Comparison of ENCODE assay signal across 16 cellular contexts in genomic region chr4:139920552-139920951, GRCh38.
A peak's percentile ranks its signal among the peaks of the same experiment; 100 is the strongest.
DNase-seq lines count a peak whose midpoint lies in the region; ATAC-seq, FAIRE-seq and TF ChIP-seq lines count a peak whose summit lies in the region.
"Had no signal": no experiment of that assay in that cellular context is flagged by ENCODE, and none has a peak within 500 bp of the region (broad histone marks: within the 10 kb centered on the region; RNA-seq: fewer than 3 reads in every experiment).

No MANE protein-coding gene starts in this region.

- no peaks in the 10 kb centered on the region for H4K20me1 ChIP-seq in endothelial cell of umbilical vein (replicated peaks; ENCODE audit: control insufficient read depth, extremely low read depth, insufficient read depth, low read length)

- H3K36me3 ChIP-seq in endothelial cell of umbilical vein (ENCODE audit: control insufficient read depth in 2 of 2, extremely low read depth in 1 of 2, insufficient read depth in 2 of 2, low read length in 2 of 2), result no peaks in the 10 kb centered on the region
- no peaks in the 10 kb centered on the region for H3K36me3 ChIP-seq in thyroid gland
- H3K36me3 ChIP-seq: MG63 had no signal

- peak overlapping the region; percentile 66 for H3K4me2 ChIP-seq in endothelial cell of umbilical vein (ENCODE audit: insufficient read depth, low read length)

- H3K27me3 Mint-ChIP-seq in nephron (ENCODE audit: low read depth), result peaks cover 3% of the 10 kb centered on the region
- H3K27me3 Mint-ChIP-seq: CD4-positive, alpha-beta memory T cell; naive thymus-derived CD8-positive, alpha-beta T cell had no signal

- peaks cover 82% of the 10 kb centered on the region for H3K4me1 Mint-ChIP-seq in nephron
- H3K4me1 Mint-ChIP-seq: CD4-positive, alpha-beta memory T cell had no signal

- DNase-seq in DMS 273 (lab: John Stamatoyannopoulos, UW; ENCODE audit: unreplicated experiment), result peak; percentile 33
- DNase-seq in DMS 273 treated with DMSO at 0.1 percent for 48 hours (lab: John Stamatoyannopoulos, UW), result no peak
- DNase-seq in endothelial cell of umbilical vein (ENCODE audit: low read depth, low spot score), result no peak
- no peak for DNase-seq in thyroid gland
- DNase-seq in iPS-NIHi11 (ENCODE audit: low spot score), result no peak
- no peak for DNase-seq in NCI-H2196 (lab: John Stamatoyannopoulos, UW; ENCODE audit: unreplicated experiment)
- DNase-seq: 8988T; activated CD4-positive, alpha-beta T cell treated with anti-CD3 and anti-CD28 coated beads, Interleukin-2, amount 50 U/mL, for 48 hours; CD4-positive, alpha-beta memory T cell; erythroblast; MG63; naive thymus-derived CD8-positive, alpha-beta T cell; testis had no signal

- H3K27ac Mint-ChIP-seq in nephron, result peak overlapping the region; percentile 92 to 97 (median 94)
- H3K27ac Mint-ChIP-seq: CD4-positive, alpha-beta memory T cell had no signal

- no peak overlapping the region for H2AFZ ChIP-seq in endothelial cell of umbilical vein (ENCODE audit: low read depth, low read length)

- H3K9me3 ChIP-seq in endothelial cell of umbilical vein (replicated peaks; ENCODE audit: control insufficient read depth, insufficient read depth, low read length) (no peaks in the 10 kb centered on the region), thyroid gland (no peaks in the 10 kb centered on the region)
- H3K9me3 ChIP-seq: MG63, testis had no signal

- TF ChIP-seq CTCF in endothelial cell of umbilical vein (IDR thresholded peaks at IDR 0.05; ENCODE audit: extremely low read depth in 1 of 2, insufficient read depth in 1 of 2, low read depth in 1 of 2, low read length in 2 of 2), result no peak
- no peak for TF ChIP-seq CTCF in nephron (IDR thresholded peaks at IDR 0.05; ENCODE audit: unreplicated experiment in 3 of 3)
- no peak for TF ChIP-seq CTCF in thyroid gland (IDR thresholded peaks at IDR 0.05)

- FAIRE-seq in endothelial cell of umbilical vein (lab: Jason Lieb, UNC), result no peak
- FAIRE-seq: HTR-8/SVneo had no signal

- 86 to 88% methylated on average over 3 of the region's 3 CpGs for WGBS in thyroid gland, 2 donors

- H3K9me3 Mint-ChIP-seq in nephron, result no peaks in the 10 kb centered on the region
- H3K9me3 Mint-ChIP-seq: CD4-positive, alpha-beta memory T cell; naive thymus-derived CD8-positive, alpha-beta T cell had no signal

- no TSS peak for BruUV-seq in endothelial cell of umbilical vein (replicated peaks; lab: Mats Ljungman, UMichigan)

- H3K27me3 ChIP-seq in endothelial cell of umbilical vein (ENCODE audit: control insufficient read depth in 2 of 2, insufficient read depth in 2 of 2, low read length in 2 of 2) (no peaks in the 10 kb centered on the region), thyroid gland (no peaks in the 10 kb centered on the region)
- H3K27me3 ChIP-seq: MG63, testis had no signal

- TF ChIP-seq POLR2A in endothelial cell of umbilical vein (IDR thresholded peaks at IDR 0.05; ENCODE audit: low read depth, low read length), result no peak
- TF ChIP-seq POLR2A in thyroid gland (IDR thresholded peaks at IDR 0.05), result no peak

- H3K4me1 ChIP-seq in endothelial cell of umbilical vein (ENCODE audit: control insufficient read depth, extremely low read depth, insufficient read depth, low read length), result peaks cover 50% of the 10 kb centered on the region
- H3K4me1 ChIP-seq in thyroid gland, result peaks cover 34 to 47% of the 10 kb centered on the region in 2 donors

- H3K9ac ChIP-seq in endothelial cell of umbilical vein (replicated peaks; ENCODE audit: extremely low read depth, insufficient read depth, low read length), result peak overlapping the region; percentile 60

- H3K4me3 Mint-ChIP-seq in nephron, result no peak overlapping the region
- H3K4me3 Mint-ChIP-seq: CD4-positive, alpha-beta memory T cell; naive thymus-derived CD8-positive, alpha-beta T cell had no signal

- H3K27ac ChIP-seq in endothelial cell of umbilical vein (ENCODE audit: insufficient read depth, low read depth, low read length) (peak overlapping the region; percentile 84), thyroid gland (peak overlapping the region in 2 of 3 donors; percentile 45 to 64)

- dilution Hi-C loops in endothelial cell of umbilical vein (cut with MboI; ENCODE audit: extremely low pct_ligation_motif_present, low sequenced_read_pairs), result no loop called here

- H3K36me3 Mint-ChIP-seq in nephron (ENCODE audit: low read depth), result no peaks in the 10 kb centered on the region
- H3K36me3 Mint-ChIP-seq: CD4-positive, alpha-beta memory T cell; naive thymus-derived CD8-positive, alpha-beta T cell had no signal

- no peak overlapping the region for H3K4me3 ChIP-seq in endothelial cell of umbilical vein (replicated peaks in 1 of 3; ENCODE audit: insufficient read depth in 1 of 3, low read depth in 1 of 3, low read length in 3 of 3)
- H3K4me3 ChIP-seq in thyroid gland (replicated peaks in 1 of 3), result no peak overlapping the region
- H3K4me3 ChIP-seq: MG63, testis had no signal

- H3K9me1 ChIP-seq in endothelial cell of umbilical vein (replicated peaks; ENCODE audit: control insufficient read depth, extremely low read depth, insufficient read depth, low read length), result no peaks in the 10 kb centered on the region

- POLR2A ChIA-PET in endothelial cell of umbilical vein (lab: Charles Lee), result no interaction called here

- intact Hi-C loops in endothelial cell of umbilical vein (cut with micrococcal nuclease) (loop anchor here (2.0 kb wide), 1 partner anchor 174 kb away; no protein-coding TSS in a partner anchor), thyroid gland (cut with DNase I) (no loop called here)

- H3K79me2 ChIP-seq in endothelial cell of umbilical vein (ENCODE audit: control insufficient read depth, insufficient read depth, low read length), result no peaks in the 10 kb centered on the region

- CTCF ChIA-PET in endothelial cell of umbilical vein (lab: Charles Lee), result interaction anchor here (1.0 to 1.8 kb wide), 2 partner anchors 59 to 84 kb away, joined by 3 to 4 read pairs; no protein-coding TSS in a partner anchor

- ATAC-seq in HG02588 (IDR thresholded peaks at IDR 0.05; ENCODE audit: unreplicated experiment), result no peak
- ATAC-seq: naive thymus-derived CD8-positive, alpha-beta T cell had no signal

TF ChIP-seq in endothelial cell of umbilical vein, 7 proteins besides CTCF, POLR2A, EP300 and RAD21:
- no peak for TF ChIP-seq EZH2 (IDR thresholded peaks at IDR 0.05; ENCODE audit: borderline replicate concordance, low read depth, low read length, severe bottlenecking)
